ENCODE assay signal across 8 cellular contexts in the genomic region with DNA sequence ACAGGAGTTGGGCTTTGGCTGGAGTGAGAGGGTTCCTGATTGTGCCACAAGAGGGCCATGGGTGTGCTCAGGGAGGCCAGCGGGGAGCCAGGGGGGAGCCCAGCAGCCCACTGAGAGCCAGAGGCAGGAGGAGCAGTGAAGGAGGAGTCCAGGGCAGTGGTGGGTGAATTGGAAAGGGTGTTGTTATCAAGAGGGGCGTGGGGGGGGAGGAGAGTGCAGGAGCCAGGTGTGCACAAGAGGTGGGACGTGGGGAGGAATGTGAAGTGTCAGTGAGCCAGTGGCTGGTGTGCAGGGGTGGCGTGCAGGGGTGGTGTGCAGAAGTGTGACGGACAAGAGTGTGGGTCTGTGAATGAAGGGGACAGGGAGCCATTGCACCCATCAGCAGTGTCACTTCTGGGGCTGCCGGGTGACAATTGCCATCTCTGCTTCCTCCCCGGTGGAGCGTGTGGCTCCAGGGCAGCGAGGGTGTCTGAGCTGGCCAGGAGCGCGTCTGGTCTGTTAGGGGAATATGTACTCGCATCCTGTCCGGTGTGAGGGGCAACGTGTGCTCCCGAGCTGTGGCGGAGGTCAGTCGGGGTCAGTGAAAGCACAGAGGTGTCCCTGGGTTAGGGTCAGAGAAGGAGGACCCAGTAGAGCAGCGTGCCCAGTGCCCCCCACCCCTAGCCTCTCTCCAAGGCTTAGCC. TPM values are rescaled to one million over a fixed set of nuclear protein-coding genes. Genes with fewer than 3 reads are reported as not detected.
A peak's percentile ranks its signal among the peaks of the same experiment; 100 is the strongest.
DNase-seq lines count a peak whose midpoint lies in the region; ATAC-seq and TF ChIP-seq lines count a peak whose summit lies in the region.

No MANE protein-coding gene starts in this region.

- intact Hi-C loops in Right ventricle myocardium inferior (cut with DNase I): no loop called here
- intact Hi-C loops in cardiac septum (cut with DNase I): no loop called here
- intact Hi-C loops in dendritic cell treated with granulocyte-macrophage colony-stimulating factor and Interleukin-4, amounts not matched to agents 40 ng/mL and 50 ng/mL, for 4 days (cut with micrococcal nuclease): no loop called here
- intact Hi-C loops in uterus (cut with DNase I; ENCODE audit: low total_unique reads): no loop called here

- H3K4me3 ChIP-seq in lung (peak overlapping the region; percentile 16), uterus (peak overlapping the region; percentile 52 to 85)

- H3K36me3 ChIP-seq in lung (ENCODE audit: control insufficient read depth in 2 of 2, insufficient read depth in 2 of 2, low read length in 2 of 2): no peaks in the 10 kb centered on the region
- no peaks in the 10 kb centered on the region for H3K36me3 ChIP-seq in uterus

- H3K36me3 Mint-ChIP-seq in dendritic cell treated with granulocyte-macrophage colony-stimulating factor and Interleukin-4, amounts not matched to agents 40 ng/mL and 50 ng/mL, for 4 days (ENCODE audit: low read depth): no peaks in the 10 kb centered on the region

- peaks cover 79% of the 10 kb centered on the region for H3K4me1 Mint-ChIP-seq in dendritic cell treated with granulocyte-macrophage colony-stimulating factor and Interleukin-4, amounts not matched to agents 40 ng/mL and 50 ng/mL, for 4 days (ENCODE audit: low read depth)

- H3K9me3 Mint-ChIP-seq in dendritic cell treated with granulocyte-macrophage colony-stimulating factor and Interleukin-4, amounts not matched to agents 40 ng/mL and 50 ng/mL, for 4 days: no peaks in the 10 kb centered on the region

- DNase-seq in Right ventricle myocardium inferior (ENCODE audit: missing footprints) (peak; percentile 56), cardiac septum (ENCODE audit: low spot score) (no peak), RWPE1 (ENCODE audit: low spot score) (no peak), lung (ENCODE audit: low spot score) (no peak), uterus (peak; percentile 53 to 66), SIG-M5 (lab: John Stamatoyannopoulos, UW) (no peak), hippocampal formation (lab: John Stamatoyannopoulos, UW) (no peak)

- no peaks in the 10 kb centered on the region for H3K27me3 ChIP-seq in lung (ENCODE audit: control insufficient read depth, insufficient read depth)
- no peaks in the 10 kb centered on the region for H3K27me3 ChIP-seq in uterus

- ATAC-seq in Right ventricle myocardium inferior: peak; percentile 16
- no peak for ATAC-seq in lung (ENCODE audit: insufficient read depth, low FRiP score)

- H3K27me3 Mint-ChIP-seq in dendritic cell treated with granulocyte-macrophage colony-stimulating factor and Interleukin-4, amounts not matched to agents 40 ng/mL and 50 ng/mL, for 4 days: peaks cover 41% of the 10 kb centered on the region

- H3K27ac ChIP-seq in RWPE1 (peak overlapping the region; percentile 97), lung (ENCODE audit: low read depth in 1 of 2, low read length in 1 of 2) (peak overlapping the region in 1 of 2 donors; percentile 76), uterus (peak overlapping the region; percentile 92 to 99)

- TF ChIP-seq POLR2A in uterus (IDR thresholded peaks at IDR 0.05): peak in 1 of 2 donors; percentile 15

- no peaks in the 10 kb centered on the region for H3K9me3 ChIP-seq in lung (ENCODE audit: control insufficient read depth in 2 of 2, insufficient read depth in 1 of 2, low read length in 1 of 2)
- no peaks in the 10 kb centered on the region for H3K9me3 ChIP-seq in uterus

- CTCF ChIA-PET in RWPE1 (lab: Yijun Ruan, JAX): interaction anchor here (0.6 to 4.8 kb wide), 8 partner anchors 9 to 102 kb away, joined by 3 to 52 read pairs (median 8); a partner anchor contains a TSS

- WGBS in lung, 2 donors: 20 to 24% methylated on average over 18 of the region's 18 CpGs

- POLR2A ChIA-PET in RWPE1 (lab: Yijun Ruan, JAX; ENCODE audit: low non-redundant PET): no interaction called here

- peak overlapping the region; percentile 57 for H3K27ac Mint-ChIP-seq in dendritic cell treated with granulocyte-macrophage colony-stimulating factor and Interleukin-4, amounts not matched to agents 40 ng/mL and 50 ng/mL, for 4 days

- H3K4me1 ChIP-seq in lung (ENCODE audit: control insufficient read depth in 2 of 2, insufficient read depth in 2 of 2, low read length in 2 of 2) (peaks cover 11 to 34% of the 10 kb centered on the region in 2 donors), uterus (no peaks in the 10 kb centered on the region)

- TF ChIP-seq CTCF in RWPE1 (conservative IDR thresholded peaks at IDR 0.05; ENCODE audit: low read depth) (peak; percentile 55), lung (IDR thresholded peaks at IDR 0.05; ENCODE audit: control extremely low read depth, extremely low read depth) (peak; percentile 3), uterus (IDR thresholded peaks at IDR 0.05) (peak in 3 of 4 experiments; percentile 44 to 59 (median 55))

- peak overlapping the region; percentile 70 for H3K4me3 Mint-ChIP-seq in dendritic cell treated with granulocyte-macrophage colony-stimulating factor and Interleukin-4, amounts not matched to agents 40 ng/mL and 50 ng/mL, for 4 days

RNA-seq across cellular contexts. Expression of a gene that starts 1.7 kb away (rescaled TPM):
- total RNA-seq in Right ventricle myocardium inferior: 0.51 TPM
- 4.0 TPM for total RNA-seq in cardiac septum
- 1 to 10 TPM; 3.5 to 9.8 TPM for total RNA-seq in lung
- 1 to 10 TPM; 7.6 to 10.0 TPM for polyA plus RNA-seq in lung
- total RNA-seq in uterus: 10 to 100 TPM in 1 of 4 donors, 1 to 10 TPM in 2, under 1 TPM in 1; 0.77 to 19.3 (median 7.4) TPM

RNA-seq across cellular contexts. Expression of a gene that starts 18.3 kb away (rescaled TPM):
- 49.7 TPM for total RNA-seq in Right ventricle myocardium inferior
- 61.6 TPM for total RNA-seq in cardiac septum
- 10 to 100 TPM; 27.4 to 99.6 TPM for total RNA-seq in lung
- 100 to 1,000 TPM; 103 to 183 TPM for polyA plus RNA-seq in lung
- 10 to 100 TPM in 3 of 4 donors, 1 to 10 TPM in 1; 8.7 to 65.6 (median 31.3) TPM for total RNA-seq in uterus

RNA-seq across cellular contexts. Expression of a gene that starts 20.1 kb away (rescaled TPM):
- total RNA-seq in Right ventricle myocardium inferior (6.9 TPM), cardiac septum (4.8 TPM), lung (10 to 100 TPM; 19.7 to 35.9 TPM), uterus (10 to 100 TPM in 2 of 4 donors, 1 to 10 TPM in 2; 2.6 to 37.3 (median 11.6) TPM)
- polyA plus RNA-seq in lung: 10 to 100 TPM; 14.1 to 22.8 TPM

RNA-seq across cellular contexts. Expression of a gene that starts 30.0 kb away (rescaled TPM):
- 112 TPM for total RNA-seq in Right ventricle myocardium inferior
- total RNA-seq in cardiac septum: 95.1 TPM
- total RNA-seq in lung: 100 to 1,000 TPM in 1 of 2 donors, 10 to 100 TPM in 1; 87.2 to 175 TPM
- polyA plus RNA-seq in lung: 100 to 1,000 TPM; 138 to 178 TPM
- total RNA-seq in uterus: 100 to 1,000 TPM in 1 of 4 donors, 10 to 100 TPM in 3; 15.9 to 180 (median 77.1) TPM

RNA-seq across cellular contexts. Expression of a gene that starts 32.2 kb away (rescaled TPM):
- total RNA-seq in Right ventricle myocardium inferior: 1.3 TPM
- total RNA-seq in cardiac septum: 1.0 TPM
- total RNA-seq in lung: 10 to 100 TPM in 1 of 2 donors, 1 to 10 TPM in 1; 3.2 to 21.3 TPM
- polyA plus RNA-seq in lung: 10 to 100 TPM; 15.8 to 19.7 TPM
- total RNA-seq in uterus: 1 to 10 TPM in 2 of 4 donors, not detected in 2; 1.3 to 2.5 TPM

Comparison
In these comparisons a context has a peak if more than half of its experiments do, and no peak if none do; other contexts are left out.
1. DNase-seq: peak in Right ventricle myocardium inferior (single experiment) and uterus (2 of 2); none in cardiac septum (single experiment), RWPE1 (single experiment), lung (single experiment), SIG-M5 (single experiment) and hippocampal formation (0 of 2).
2. CTCF ChIP-seq: peak in every context shown above with its lines; median percentile 55 in RWPE1; 55 in uterus; 3 in lung.